9 cellular contexts compared by ENCODE assay signal in genomic region chr7:74002474-74003017, GRCh38. TPM values are rescaled to one million over a fixed set of nuclear protein-coding genes. Genes with fewer than 3 reads are reported as not detected.
A peak's percentile ranks its signal among the peaks of the same experiment; 100 is the strongest.
DNase-seq lines count a peak whose midpoint lies in the region; ATAC-seq and TF ChIP-seq lines count a peak whose summit lies in the region.
"Had no signal": no experiment of that assay in that cellular context is flagged by ENCODE, and none has a peak within 500 bp of the region (broad histone marks: within the 10 kb centered on the region; RNA-seq: fewer than 3 reads in every experiment).

No MANE protein-coding gene starts in this region.

- ATAC-seq in activated CD8-positive, alpha-beta memory T cell treated with anti-CD3 and anti-CD28 coated beads, Interleukin-2, amount 10 ng/mL, durations not matched to agents 7 days and 5 days, result peak; percentile 88
- peak; percentile 32 for ATAC-seq in stimulated activated memory B cell treated with anti-CD40 and anti-IgM and Interleukin-4, amounts not matched to agents 10 μg/mL and 1 μg/mL and 100 μg/mL, for 72 hours
- ATAC-seq in HG02678 (IDR thresholded peaks at IDR 0.05; ENCODE audit: unreplicated experiment) (no peak), HG03108 (IDR thresholded peaks at IDR 0.05; ENCODE audit: unreplicated experiment) (no peak)

- H3K36me3 Mint-ChIP-seq in activated CD8-positive, alpha-beta memory T cell treated with anti-CD3 and anti-CD28 coated beads, Interleukin-2, amount 10 ng/mL, durations not matched to agents 7 days and 5 days, result no peaks in the 10 kb centered on the region
- H3K36me3 Mint-ChIP-seq in stimulated activated memory B cell treated with anti-CD40 and anti-IgM and Interleukin-4, amounts not matched to agents 10 μg/mL and 1 μg/mL and 100 μg/mL, for 72 hours, result no peaks in the 10 kb centered on the region

- peak overlapping the region; percentile 42 for H3K27ac Mint-ChIP-seq in activated CD8-positive, alpha-beta memory T cell treated with anti-CD3 and anti-CD28 coated beads, Interleukin-2, amount 10 ng/mL, durations not matched to agents 7 days and 5 days
- no peak overlapping the region for H3K27ac Mint-ChIP-seq in stimulated activated memory B cell treated with anti-CD40 and anti-IgM and Interleukin-4, amounts not matched to agents 10 μg/mL and 1 μg/mL and 100 μg/mL, for 72 hours

- H3K4me1 Mint-ChIP-seq in activated CD8-positive, alpha-beta memory T cell treated with anti-CD3 and anti-CD28 coated beads, Interleukin-2, amount 10 ng/mL, durations not matched to agents 7 days and 5 days, result peaks cover 16% of the 10 kb centered on the region
- H3K4me1 Mint-ChIP-seq in stimulated activated memory B cell treated with anti-CD40 and anti-IgM and Interleukin-4, amounts not matched to agents 10 μg/mL and 1 μg/mL and 100 μg/mL, for 72 hours, result peaks cover 9% of the 10 kb centered on the region

- TF ChIP-seq CTCF in fibroblast of pulmonary artery (IDR thresholded peaks at IDR 0.05; ENCODE audit: low read length, missing control alignments), result no peak

- no peak overlapping the region for H3K4me3 ChIP-seq in fibroblast of pulmonary artery (replicated peaks; ENCODE audit: low read depth, low read length)
- H3K4me3 ChIP-seq: psoas muscle had no signal

- peak; percentile 64 for DNase-seq in activated CD8-positive, alpha-beta memory T cell treated with anti-CD3 and anti-CD28 coated beads, Interleukin-2, amount 10 ng/mL, durations not matched to agents 7 days and 5 days
- DNase-seq in activated CD8-positive, alpha-beta memory T cell treated with anti-CD3 and anti-CD28 coated beads for 24 hours, result no peak
- DNase-seq in SKM-1 treated with dmso at 0.1 percent for 144 hours (lab: John Stamatoyannopoulos, UW; ENCODE audit: unreplicated experiment) (peak; percentile 65), fibroblast of pulmonary artery (ENCODE audit: low read depth) (peak; percentile 69), DMS 273 (lab: John Stamatoyannopoulos, UW; ENCODE audit: unreplicated experiment) (no peak)

- no peaks in the 10 kb centered on the region for H3K27me3 Mint-ChIP-seq in activated CD8-positive, alpha-beta memory T cell treated with anti-CD3 and anti-CD28 coated beads, Interleukin-2, amount 10 ng/mL, durations not matched to agents 7 days and 5 days
- H3K27me3 Mint-ChIP-seq in stimulated activated memory B cell treated with anti-CD40 and anti-IgM and Interleukin-4, amounts not matched to agents 10 μg/mL and 1 μg/mL and 100 μg/mL, for 72 hours, result peaks cover 30% of the 10 kb centered on the region

- no peaks in the 10 kb centered on the region for H3K9me3 Mint-ChIP-seq in activated CD8-positive, alpha-beta memory T cell treated with anti-CD3 and anti-CD28 coated beads, Interleukin-2, amount 10 ng/mL, durations not matched to agents 7 days and 5 days (ENCODE audit: low read depth)
- no peaks in the 10 kb centered on the region for H3K9me3 Mint-ChIP-seq in stimulated activated memory B cell treated with anti-CD40 and anti-IgM and Interleukin-4, amounts not matched to agents 10 μg/mL and 1 μg/mL and 100 μg/mL, for 72 hours

- H3K4me3 Mint-ChIP-seq in activated CD8-positive, alpha-beta memory T cell treated with anti-CD3 and anti-CD28 coated beads, Interleukin-2, amount 10 ng/mL, durations not matched to agents 7 days and 5 days, result peak overlapping the region; percentile 6
- H3K4me3 Mint-ChIP-seq in stimulated activated memory B cell treated with anti-CD40 and anti-IgM and Interleukin-4, amounts not matched to agents 10 μg/mL and 1 μg/mL and 100 μg/mL, for 72 hours, result no peak overlapping the region

- CTCF ChIA-PET in activated CD8-positive, alpha-beta memory T cell treated with anti-CD3 and anti-CD28 coated beads, Interleukin-2, amount 10 ng/mL, durations not matched to agents 7 days and 5 days (lab: Charles Lee), result interaction anchor here (1.2 kb wide), 1 partner anchor 24 kb away, joined by 4 read pairs; no protein-coding TSS in a partner anchor

RNA-seq across cellular contexts. Expression of gene ELN, which starts 25.4 kb away (rescaled TPM):
- total RNA-seq in activated CD8-positive, alpha-beta memory T cell treated with anti-CD3 and anti-CD28 coated beads, Interleukin-2, amount 10 ng/mL, durations not matched to agents 7 days and 5 days, result not detected

Comparison
In these comparisons a context has a peak if more than half of its experiments do, and no peak if none do; other contexts are left out.
1. DNase-seq: peak in activated CD8-positive, alpha-beta memory T cell treated with anti-CD3 and anti-CD28 coated beads, Interleukin-2, amount 10 ng/mL, durations not matched to agents 7 days and 5 days (single experiment), SKM-1 treated with dmso at 0.1 percent for 144 hours (single experiment) and fibroblast of pulmonary artery (single experiment); none in activated CD8-positive, alpha-beta memory T cell treated with anti-CD3 and anti-CD28 coated beads for 24 hours (single experiment) and DMS 273 (single experiment).
2. ATAC-seq: peak in activated CD8-positive, alpha-beta memory T cell treated with anti-CD3 and anti-CD28 coated beads, Interleukin-2, amount 10 ng/mL, durations not matched to agents 7 days and 5 days (single experiment) and stimulated activated memory B cell treated with anti-CD40 and anti-IgM and Interleukin-4, amounts not matched to agents 10 μg/mL and 1 μg/mL and 100 μg/mL, for 72 hours (single experiment); none in HG02678 (single experiment) and HG03108 (single experiment).